Comparison of ENCODE assay signal across 8 cellular contexts in genomic region chr19:54190942-54191670, GRCh38. TPM values are rescaled to one million over a fixed set of nuclear protein-coding genes. Genes with fewer than 3 reads are reported as not detected.
DNase-seq lines count a peak whose midpoint lies in the region; ATAC-seq and TF ChIP-seq lines count a peak whose summit lies in the region.

TSEN34 (plus strand) TSS chr19:54191308; CDS start chr19:54191365, 57 bp downstream.

- peaks cover 17% of the 10 kb centered on the region for H3K4me1 Mint-ChIP-seq in progenitor cell of endocrine pancreas (ENCODE audit: low read depth)

- H3K4me3 ChIP-seq in GM08714 (ENCODE audit: low read length) (peak within 1 kb of the TSS; percentile 69; the same call in 1 of the 2 replicates), LNCaP clone FGC (ENCODE audit: low read depth, low read length) (peak within 1 kb of the TSS; percentile 83), uterus (peak within 1 kb of the TSS; percentile 59 to 63)

- peak within 1 kb of the TSS; percentile 98 for H3K27ac ChIP-seq in uterus

- DNase-seq in H4 (ENCODE audit: low spot score) (no peak), LNCaP clone FGC (ENCODE audit: low read depth) (no peak), SHP77 treated with DMSO at 0.1 percent for 48 hours (lab: John Stamatoyannopoulos, UW) (peak; percentile 80), left cardiac atrium (peak; percentile 91), progenitor cell of endocrine pancreas (ENCODE audit: low spot score, unreplicated experiment) (peak; percentile 82), uterus (peak in 1 of 2 donors; percentile 52)
- DNase-seq in activated naive CD8-positive, alpha-beta T cell treated with anti-CD3 and anti-CD28 coated beads, Interleukin-2, amount 50 U/mL, for 16 hours (ENCODE audit: low read depth, low spot score), result peak; percentile 71

- peak within 1 kb of the TSS; percentile 88 for H3K4me3 Mint-ChIP-seq in progenitor cell of endocrine pancreas (ENCODE audit: low read depth)

- H3K27me3 ChIP-seq in uterus, result no peaks in the 10 kb centered on the region

- H3K9me3 ChIP-seq in uterus, result no peaks in the 10 kb centered on the region

- H3K27me3 Mint-ChIP-seq in progenitor cell of endocrine pancreas, result no peaks in the 10 kb centered on the region

- peaks cover 15% of the 10 kb centered on the region for H3K36me3 Mint-ChIP-seq in progenitor cell of endocrine pancreas (ENCODE audit: insufficient read depth)

- H3K36me3 ChIP-seq in uterus, result no peaks in the 10 kb centered on the region

- peak; percentile 52 to 74 for TF ChIP-seq POLR2A in uterus (IDR thresholded peaks at IDR 0.05)

- peak; percentile 39 to 56 for ATAC-seq in left cardiac atrium

- intact Hi-C loops in left cardiac atrium (cut with DNase I), result no loop called here
- intact Hi-C loops in uterus (cut with DNase I; ENCODE audit: low total_unique reads), result loop anchor here (5.0 kb wide), 1 partner anchor 314 kb away; no protein-coding TSS in a partner anchor

- no peak for TF ChIP-seq CTCF in LNCaP clone FGC (IDR thresholded peaks at IDR 0.05; ENCODE audit: control insufficient read depth, extremely low read depth, insufficient read depth)
- no peak for TF ChIP-seq CTCF in progenitor cell of endocrine pancreas (IDR thresholded peaks at IDR 0.05; ENCODE audit: unreplicated experiment)
- no peak for TF ChIP-seq CTCF in uterus (IDR thresholded peaks at IDR 0.05)

- no peaks in the 10 kb centered on the region for H3K9me3 Mint-ChIP-seq in progenitor cell of endocrine pancreas (ENCODE audit: low read depth)

- peaks cover 0 to 17% of the 10 kb centered on the region in 2 donors for H3K4me1 ChIP-seq in uterus

- peak within 1 kb of the TSS; percentile 99 for H3K27ac Mint-ChIP-seq in progenitor cell of endocrine pancreas

RNA-seq across cellular contexts. Expression of gene TSEN34, which starts in this region (rescaled TPM):
- 166 and 167 TPM in 2 replicates for total RNA-seq in H4 (2014; rRNA removed; shearing (Covaris generic))
- total RNA-seq in left cardiac atrium (10 to 100 TPM; 17.4 to 20.5 TPM), progenitor cell of endocrine pancreas (38.6 and 39.7 TPM in 2 replicates), uterus (10 to 100 TPM; 13.1 to 66.4 (median 32.2) TPM)

Comparison
In these comparisons a context has a peak if more than half of its experiments do, and no peak if none do; other contexts are left out.
1. DNase-seq: peak in SHP77 treated with DMSO at 0.1 percent for 48 hours (single experiment), activated naive CD8-positive, alpha-beta T cell treated with anti-CD3 and anti-CD28 coated beads, Interleukin-2, amount 50 U/mL, for 16 hours (single experiment), left cardiac atrium (single experiment) and progenitor cell of endocrine pancreas (single experiment); none in H4 (single experiment) and LNCaP clone FGC (single experiment).
2. Peak in every context shown above with its lines, with median percentiles within 50 percentile points of each other: H3K4me3 ChIP-seq.